Comparison of ENCODE assay signal across 13 cellular contexts in the genomic region with DNA sequence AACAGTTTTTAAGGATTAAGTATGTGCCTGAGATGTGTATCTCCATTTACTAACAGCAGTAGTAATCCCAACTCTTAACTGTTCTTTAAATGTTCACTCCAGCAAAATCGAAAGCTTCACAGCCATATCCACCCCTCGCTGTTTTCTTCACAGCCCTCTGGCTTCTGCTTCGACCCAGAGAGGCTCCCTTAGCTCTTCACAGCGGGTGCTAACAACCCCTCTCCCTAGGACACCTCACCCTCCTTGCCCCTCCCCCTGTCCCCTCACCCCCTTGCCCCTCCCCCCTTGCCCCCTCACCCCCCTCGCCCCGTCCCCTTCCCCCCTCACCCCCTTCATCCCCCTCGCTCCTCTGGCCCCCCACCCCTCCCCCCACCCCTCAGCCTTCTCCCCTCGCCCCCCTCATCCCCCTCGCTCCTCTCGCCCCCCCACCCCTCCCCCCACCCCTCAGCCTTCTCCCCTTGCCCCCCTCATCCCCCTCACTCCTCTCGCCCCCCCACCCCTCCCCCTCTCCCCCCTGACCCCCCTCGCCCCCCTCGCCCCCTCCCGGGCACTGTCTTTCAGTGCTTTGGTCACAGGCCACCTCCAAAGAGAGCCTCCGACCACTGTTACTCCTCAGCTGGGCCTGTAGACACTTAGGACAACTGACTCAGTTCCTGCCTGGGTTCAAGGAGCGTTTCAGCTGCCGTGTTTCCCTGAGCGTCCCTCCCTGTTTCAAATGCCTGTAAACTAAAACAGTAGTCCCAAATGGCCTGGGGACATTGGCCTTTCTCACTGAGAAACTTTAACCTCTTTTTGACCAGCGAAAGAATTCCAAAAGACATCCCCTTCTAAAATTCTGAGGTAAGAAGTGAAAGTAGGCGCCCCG. TPM values are rescaled to one million over a fixed set of nuclear protein-coding genes. Genes with fewer than 3 reads are reported as not detected.
DNase-seq lines count a peak whose midpoint lies in the region; ATAC-seq and TF ChIP-seq lines count a peak whose summit lies in the region.
"Had no signal": no experiment of that assay in that cellular context is flagged by ENCODE, and none has a peak within 500 bp of the region (broad histone marks: within the 10 kb centered on the region; RNA-seq: fewer than 3 reads in every experiment).

No MANE protein-coding gene starts in this region.

- H3K36me3 ChIP-seq in MG63: no peaks in the 10 kb centered on the region

- H3K4me1 Mint-ChIP-seq in stimulated activated naive CD8-positive, alpha-beta T cell treated with anti-CD3 and anti-CD28 coated beads, Interleukin-15, amount 100 ng/mL, for 72 hours: peaks cover 6% of the 10 kb centered on the region
- peaks cover 13% of the 10 kb centered on the region for H3K4me1 Mint-ChIP-seq in brain
- H3K4me1 Mint-ChIP-seq: CD14-positive monocyte had no signal

- no peaks in the 10 kb centered on the region for H3K9me3 Mint-ChIP-seq in stimulated activated naive CD8-positive, alpha-beta T cell treated with anti-CD3 and anti-CD28 coated beads, Interleukin-15, amount 100 ng/mL, for 72 hours
- H3K9me3 Mint-ChIP-seq in brain: no peaks in the 10 kb centered on the region
- H3K9me3 Mint-ChIP-seq: effector memory CD8-positive, alpha-beta T cell had no signal

- H3K4me3 Mint-ChIP-seq in stimulated activated naive CD8-positive, alpha-beta T cell treated with anti-CD3 and anti-CD28 coated beads, Interleukin-15, amount 100 ng/mL, for 72 hours: no peak overlapping the region
- H3K4me3 Mint-ChIP-seq in brain: no peak overlapping the region
- H3K4me3 Mint-ChIP-seq: CD14-positive monocyte; effector memory CD8-positive, alpha-beta T cell had no signal

- peak overlapping the region; percentile 54 to 66 for H3K27ac Mint-ChIP-seq in stimulated activated naive CD8-positive, alpha-beta T cell treated with anti-CD3 and anti-CD28 coated beads, Interleukin-15, amount 100 ng/mL, for 72 hours
- peak overlapping the region in 3 of 5 experiments; percentile 31 to 77 (median 54) for H3K27ac Mint-ChIP-seq in brain

- no peak for ATAC-seq in stimulated activated naive CD8-positive, alpha-beta T cell treated with anti-CD3 and anti-CD28 coated beads, Interleukin-15, amount 100 ng/mL, for 72 hours
- ATAC-seq in stimulated activated naive CD8-positive, alpha-beta T cell treated with anti-CD3 and anti-CD28 coated beads, Interleukin-15, Interleukin-2, amounts not matched to agents 100 U/mL and 50 U/mL, for 24 hours: no peak
- ATAC-seq: effector memory CD8-positive, alpha-beta T cell had no signal

- no peak for TF ChIP-seq CTCF in brain (conservative IDR thresholded peaks at IDR 0.05)

- peak overlapping the region; percentile 30 for H3K27ac ChIP-seq in temporal lobe (ENCODE audit: low read depth, low read length)
- H3K27ac ChIP-seq: neutrophil had no signal

- H3K9me3 ChIP-seq in MG63: no peaks in the 10 kb centered on the region
- H3K9me3 ChIP-seq: neutrophil had no signal

- H3K27me3 ChIP-seq in MG63: no peaks in the 10 kb centered on the region
- H3K27me3 ChIP-seq: neutrophil had no signal

- no peaks in the 10 kb centered on the region for H3K27me3 Mint-ChIP-seq in stimulated activated naive CD8-positive, alpha-beta T cell treated with anti-CD3 and anti-CD28 coated beads, Interleukin-15, amount 100 ng/mL, for 72 hours
- no peaks in the 10 kb centered on the region for H3K27me3 Mint-ChIP-seq in brain
- H3K27me3 Mint-ChIP-seq: effector memory CD8-positive, alpha-beta T cell had no signal

- H3K4me3 ChIP-seq in MG63: no peak overlapping the region

- peaks cover 40% of the 10 kb centered on the region for H3K36me3 Mint-ChIP-seq in brain

- DNase-seq in stimulated activated naive CD8-positive, alpha-beta T cell treated with anti-CD3 and anti-CD28 coated beads, Interleukin-15, amount 100 ng/mL, for 72 hours: no peak
- DNase-seq in stimulated activated naive CD8-positive, alpha-beta T cell treated with anti-CD3 and anti-CD28 coated beads, Interleukin-15, Interleukin-2, amounts not matched to agents 100 U/mL and 50 U/mL, for 24 hours: no peak
- DNase-seq in islet precursor cell: peak; percentile 64
- no peak for DNase-seq in MG63
- no peak for DNase-seq in GOT3 (lab: John Stamatoyannopoulos, UW)
- DNase-seq in NCI-H524 (lab: John Stamatoyannopoulos, UW): no peak
- DNase-seq: ACHN; DMS79 treated with DMSO at 0.1 percent for 48 hours; effector memory CD8-positive, alpha-beta T cell had no signal

RNA-seq across cellular contexts. Expression of a gene that starts 46.0 kb away (rescaled TPM):
- 625 TPM for polyA plus RNA-seq in brain (ENCODE audit: insufficient read depth, low read depth, low replicate concordance)
- 949 TPM for total RNA-seq in temporal lobe
- 108 and 146 TPM in 2 replicates for total RNA-seq in MG63 (2014; rRNA removed; shearing (Covaris generic); ENCODE audit: low replicate concordance)
